In the genomic region with DNA sequence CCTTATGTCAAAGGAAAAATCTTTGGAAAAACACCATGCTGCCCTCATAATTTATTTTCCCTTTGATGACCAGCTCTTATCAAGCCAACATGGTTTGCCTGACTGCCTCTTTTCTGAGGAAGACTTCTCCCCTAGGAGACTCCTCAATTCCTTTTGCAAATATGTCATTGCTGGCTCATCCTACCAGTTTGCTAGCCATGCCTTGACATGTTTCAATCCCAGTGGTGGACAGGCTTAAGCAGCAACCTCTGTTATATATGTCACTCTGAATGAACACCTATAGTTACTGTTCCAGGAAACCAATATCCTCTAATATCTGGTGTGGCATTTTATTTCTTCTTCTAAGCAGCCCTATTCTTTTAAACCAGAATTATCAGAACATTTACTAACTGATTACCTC, we compare ENCODE assay signal across 23 cellular contexts.
"Had no signal": no experiment of that assay in that cellular context is flagged by ENCODE, and none has a peak within 500 bp of the region (broad histone marks: within the 10 kb centered on the region; RNA-seq: fewer than 3 reads in every experiment).

No MANE protein-coding gene starts in this region.

- H3K36me3 ChIP-seq: colonic mucosa, esophagus muscularis mucosa, gastrocnemius medialis, heart right ventricle, left lung, lower lobe of right lung had no signal

- H3K4me1 ChIP-seq: colonic mucosa, esophagus muscularis mucosa, gastrocnemius medialis, heart right ventricle, left lung, lower lobe of right lung had no signal

- H3K4me3 ChIP-seq: colonic mucosa, esophagus muscularis mucosa, gastrocnemius medialis, heart right ventricle, left lung, lower lobe of right lung had no signal

- FAIRE-seq: endometrium, islet of Langerhans, keratinocyte had no signal

- H3K27ac ChIP-seq: colonic mucosa, esophagus muscularis mucosa, gastrocnemius medialis, heart right ventricle, left lung, lower lobe of right lung had no signal

- H3K9me3 ChIP-seq: colonic mucosa, gastrocnemius medialis, lower lobe of right lung had no signal

- H3K27me3 ChIP-seq: colonic mucosa, esophagus muscularis mucosa, gastrocnemius medialis, heart right ventricle, left lung had no signal

- DNase-seq: colonic mucosa; cortex of kidney; effector CD8-positive, alpha-beta T cell; effector memory CD8-positive, alpha-beta T cell; endodermal cell; foreskin melanocyte; gastrocnemius medialis; glutamatergic neuron; head of caudate nucleus; heart right ventricle; hippocampal formation; left cardiac atrium; left lung; left ventricle myocardium superior; lower lobe of right lung; mesendoderm; midbrain; naive thymus-derived CD4-positive, alpha-beta T cell; natural killer cell had no signal

- ATAC-seq: effector memory CD8-positive, alpha-beta T cell; gastrocnemius medialis; heart right ventricle; left cardiac atrium; left lung; left ventricle myocardium superior; lower lobe of right lung; naive thymus-derived CD4-positive, alpha-beta T cell; natural killer cell had no signal
